In the genomic region with DNA sequence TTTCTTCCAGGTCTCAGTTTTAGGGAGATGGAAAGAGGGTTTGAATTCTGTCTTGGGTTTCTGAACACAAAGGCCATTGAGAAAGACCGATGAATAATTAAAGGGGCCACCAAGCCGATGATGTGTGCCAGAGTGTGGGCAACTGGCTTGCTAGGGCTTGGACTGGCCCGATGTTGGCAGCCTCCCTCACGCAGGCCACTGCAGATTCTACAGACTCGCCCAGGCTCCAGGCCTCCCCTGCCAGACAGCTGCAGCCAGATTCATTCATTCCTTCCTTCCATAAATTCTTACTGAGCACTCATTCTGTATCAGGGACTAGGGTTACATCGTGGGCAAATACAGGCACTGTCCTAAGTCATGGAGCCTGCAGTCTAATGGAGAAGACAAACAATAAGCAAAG, we compare ENCODE assay signal across 11 cellular contexts. TPM values are rescaled to one million over a fixed set of nuclear protein-coding genes. Genes with fewer than 3 reads are reported as not detected.
DNase-seq lines count a peak whose midpoint lies in the region; ATAC-seq and TF ChIP-seq lines count a peak whose summit lies in the region.
"Had no signal": no experiment of that assay in that cellular context is flagged by ENCODE, and none has a peak within 500 bp of the region (broad histone marks: within the 10 kb centered on the region; RNA-seq: fewer than 3 reads in every experiment).

No MANE protein-coding gene starts in this region.

- H3K14ac ChIP-seq in IMR-90 (replicated peaks; ENCODE audit: low read depth, low read length) = peak overlapping the region; percentile 61; the same call in 1 of the 2 replicates

- dilution Hi-C loops in IMR-90 (cut with HindIII; ENCODE audit: low sequenced_read_pairs, unreplicated experiment) = no loop called here

- peak overlapping the region; percentile 54; the same call in 1 of the 2 replicates for H3K27ac ChIP-seq in IMR-90 (ENCODE audit: insufficient read depth, low read length)
- peak overlapping the region; percentile 48 for H3K27ac ChIP-seq in mesendoderm (ENCODE audit: low read depth, low read length)
- H3K27ac ChIP-seq in stomach smooth muscle (ENCODE audit: low read length) = peak overlapping the region; percentile 97
- H3K27ac ChIP-seq: thyroid gland had no signal

- ATAC-seq in IMR-90 (ENCODE audit: low read depth) = no peak
- no peak for ATAC-seq in HG02852 (IDR thresholded peaks at IDR 0.05; ENCODE audit: unreplicated experiment)
- ATAC-seq in GM21576 (IDR thresholded peaks at IDR 0.05; ENCODE audit: unreplicated experiment) = no peak

- H2AK9ac ChIP-seq in IMR-90 (replicated peaks; ENCODE audit: low read depth, low read length, poor library complexity) = no peak overlapping the region

- H2BK120ac ChIP-seq in IMR-90 (ENCODE audit: low read depth, low read length) (no peak overlapping the region), mesendoderm (ENCODE audit: low read depth, low read length) (no peak overlapping the region)

- no peak for TF ChIP-seq CTCF in IMR-90 (conservative IDR thresholded peaks at IDR 0.05; ENCODE audit: low read depth, low read length)

- intact Hi-C loops in IMR-90 (cut with micrococcal nuclease) = no loop called here

- in situ Hi-C loops in IMR-90 (cut with MboI; ENCODE audit: low sequenced_read_pairs) = no loop called here

- H3K4me2 ChIP-seq in IMR-90 (ENCODE audit: low read depth, low read length) (no peak overlapping the region), mesendoderm (ENCODE audit: low read length) (no peak overlapping the region)

- H3K27me3 ChIP-seq in IMR-90 (ENCODE audit: control insufficient read depth, insufficient read depth, low read length) (no peaks in the 10 kb centered on the region), mesendoderm (ENCODE audit: insufficient read depth, low read length, poor library complexity) (no peaks in the 10 kb centered on the region), stomach smooth muscle (ENCODE audit: control insufficient read depth in 1 of 2, insufficient read depth in 2 of 2, low read length in 2 of 2) (no peaks in the 10 kb centered on the region)
- H3K27me3 ChIP-seq: thyroid gland had no signal

- H4K91ac ChIP-seq in IMR-90 (ENCODE audit: insufficient read depth, low read depth, low read length) = no peak overlapping the region

- POLR2A ChIA-PET in IMR-90 (lab: Charles Lee; ENCODE audit: unreplicated experiment) = no interaction called here

- no peak overlapping the region for H4K5ac ChIP-seq in IMR-90 (ENCODE audit: low read depth, low read length)
- no peak overlapping the region for H4K5ac ChIP-seq in mesendoderm (ENCODE audit: low read length)

- no peak overlapping the region for H2BK20ac ChIP-seq in IMR-90 (ENCODE audit: low read depth, low read length)

- peaks cover 0 to 68% of the 10 kb centered on the region in 2 experiments; a peak in 2 of 4 replicates for H3K79me1 ChIP-seq in IMR-90 (ENCODE audit: low read depth in 1 of 2, low read length in 2 of 2)
- peaks cover 28% of the 10 kb centered on the region for H3K79me1 ChIP-seq in mesendoderm (ENCODE audit: low read length)

- H3K23ac ChIP-seq in IMR-90 (ENCODE audit: low read depth, low read length) (peak overlapping the region; percentile 43; the same call in 1 of the 2 replicates), mesendoderm (ENCODE audit: low read length) (no peak overlapping the region)

- 80% methylated on average over 2 of the region's 6 CpGs; no CpG with 5 or more reads in 1 of the 2 experiments for WGBS in IMR-90 (ENCODE audit: extremely low coverage in 2 of 2, insufficient read length in 1 of 2), 2 experiments
- no CpG with 5 or more reads among the region's 6 CpGs for WGBS in mesendoderm (ENCODE audit: extremely low coverage, insufficient coverage, low lambda C conversion rate)

- H2BK5ac ChIP-seq in IMR-90 (ENCODE audit: low read depth, low read length, poor library complexity, severe bottlenecking) = peak overlapping the region; percentile 91
- no peak overlapping the region for H2BK5ac ChIP-seq in mesendoderm (ENCODE audit: low read length)

- H3K4me3 ChIP-seq in IMR-90 (ENCODE audit: insufficient read depth, low read depth, low read length) = no peak overlapping the region
- no peak overlapping the region for H3K4me3 ChIP-seq in mesendoderm (ENCODE audit: low read length)
- H3K4me3 ChIP-seq in stomach smooth muscle (ENCODE audit: low read length in 2 of 2) = peak overlapping the region; percentile 38 to 49
- H3K4me3 ChIP-seq: thyroid gland had no signal

- BruUV-seq in IMR-90 (replicated peaks; lab: Mats Ljungman, UMichigan) = no TSS peak

- H2AFZ ChIP-seq in IMR-90 (replicated peaks; ENCODE audit: low read length, poor library complexity) = no peak overlapping the region

- H3K79me2 ChIP-seq in mesendoderm (ENCODE audit: control insufficient read depth, insufficient read depth, low read length) = peaks cover 91% of the 10 kb centered on the region

- H3K36me3 ChIP-seq in IMR-90 (ENCODE audit: control insufficient read depth, insufficient read depth, low read length) (peaks cover 22% of the 10 kb centered on the region), mesendoderm (ENCODE audit: control insufficient read depth, insufficient read depth, low read length) (no peaks in the 10 kb centered on the region), stomach smooth muscle (ENCODE audit: control insufficient read depth in 2 of 2, insufficient read depth in 2 of 2, low read length in 2 of 2) (peaks cover 6 to 16% of the 10 kb centered on the region in 2 donors)
- H3K36me3 ChIP-seq: thyroid gland had no signal

- H3K9me1 ChIP-seq in IMR-90 (ENCODE audit: insufficient read depth, low read length) = peaks cover 57% of the 10 kb centered on the region

- H3K4me1 ChIP-seq in IMR-90 (ENCODE audit: control insufficient read depth, insufficient read depth, low read length) (peaks cover 73% of the 10 kb centered on the region), mesendoderm (ENCODE audit: control insufficient read depth, low read depth, low read length) (peaks cover 38% of the 10 kb centered on the region), stomach smooth muscle (ENCODE audit: control insufficient read depth, insufficient read depth, low read length) (peaks cover 99% of the 10 kb centered on the region)

- no peak overlapping the region for H3K56ac ChIP-seq in IMR-90 (ENCODE audit: extremely low read depth, insufficient read depth, low read length)
- H3K56ac ChIP-seq in mesendoderm (ENCODE audit: low read length) = no peak overlapping the region

- H3K9me3 ChIP-seq in IMR-90 (ENCODE audit: control insufficient read depth, insufficient read depth, low read length) (no peaks in the 10 kb centered on the region), stomach smooth muscle (ENCODE audit: control insufficient read depth in 2 of 2, low read length in 2 of 2) (no peaks in the 10 kb centered on the region)
- H3K9me3 ChIP-seq: thyroid gland had no signal

- H2AK5ac ChIP-seq in IMR-90 (ENCODE audit: low read depth, low read length) (no peak overlapping the region), mesendoderm (ENCODE audit: low read length) (no peak overlapping the region)

- no peak for TF ChIP-seq POLR2A in IMR-90 (IDR thresholded peaks at IDR 0.05; ENCODE audit: low read depth, low read length)

- H4K8ac ChIP-seq in IMR-90 (ENCODE audit: low read depth in 2 of 2, low read length in 2 of 2) = no peak overlapping the region
- no peak overlapping the region for H4K8ac ChIP-seq in mesendoderm (ENCODE audit: low read depth, low read length)

- H3K9ac ChIP-seq in IMR-90 (ENCODE audit: low read depth, low read length) (no peak overlapping the region), mesendoderm (ENCODE audit: low read length) (no peak overlapping the region), stomach smooth muscle (ENCODE audit: low read length in 2 of 2) (peak overlapping the region; percentile 58 to 65)

- H2BK15ac ChIP-seq in IMR-90 (ENCODE audit: low read depth, low read length) = no peak overlapping the region
- no peak overlapping the region for H2BK15ac ChIP-seq in mesendoderm (replicated peaks; ENCODE audit: low read depth)

- no peak for TF ChIP-seq RAD21 in IMR-90 (IDR thresholded peaks at IDR 0.05; ENCODE audit: low read length)

- DNase-seq in IMR-90 (no peak), astrocyte of the hippocampus (ENCODE audit: low read depth, low spot score) (peak; percentile 52), mesendoderm (no peak), middle frontal gyrus (ENCODE audit: extremely low spot score, low spot score) (no peak)
- DNase-seq in stimulated activated CD4-positive, alpha-beta T cell treated with anti-CD3 and anti-CD28 coated beads, Interleukin-2, amount 100 ng/mL, for 24 hours = no peak
- DNase-seq: activated T-cell treated with anti-CD3 and anti-CD28 coated beads, Interleukin-2, amount 50 U/mL, for 48 hours; NCI-H2171 treated with DMSO at 0.1 percent for 48 hours; thyroid gland had no signal

- H3K18ac ChIP-seq in IMR-90 (ENCODE audit: low read depth, low read length) (no peak overlapping the region), mesendoderm (ENCODE audit: low read length) (no peak overlapping the region)

- CTCF ChIA-PET in IMR-90 (lab: Yijun Ruan, JAX) = no interaction called here

- peaks cover 100% of the 10 kb centered on the region for H4K20me1 ChIP-seq in IMR-90 (ENCODE audit: insufficient read depth, low read length)

- H3K4ac ChIP-seq in IMR-90 (ENCODE audit: low read depth, low read length) = no peak overlapping the region
- no peak overlapping the region for H3K4ac ChIP-seq in mesendoderm (ENCODE audit: low read depth, low read length)

TF ChIP-seq in IMR-90, 13 proteins besides CTCF, POLR2A, EP300 and RAD21:
- TF ChIP-seq CHD1 (IDR thresholded peaks at IDR 0.05; ENCODE audit: low read depth, low read length) (no peak), RFX5 (IDR thresholded peaks at IDR 0.05; ENCODE audit: low read depth, low read length) (no peak)
- TF ChIP-seq, protein P1, sequence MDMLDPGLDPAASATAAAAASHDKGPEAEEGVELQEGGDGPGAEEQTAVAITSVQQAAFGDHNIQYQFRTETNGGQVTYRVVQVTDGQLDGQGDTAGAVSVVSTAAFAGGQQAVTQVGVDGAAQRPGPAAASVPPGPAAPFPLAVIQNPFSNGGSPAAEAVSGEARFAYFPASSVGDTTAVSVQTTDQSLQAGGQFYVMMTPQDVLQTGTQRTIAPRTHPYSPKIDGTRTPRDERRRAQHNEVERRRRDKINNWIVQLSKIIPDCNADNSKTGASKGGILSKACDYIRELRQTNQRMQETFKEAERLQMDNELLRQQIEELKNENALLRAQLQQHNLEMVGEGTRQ (IDR thresholded peaks at IDR 0.05; ENCODE audit: low read depth, low read length) = no peak
TF ChIP-seq in IMR-90: peak in this region for 0.

RNA-seq across cellular contexts. Expression of gene ACTN1, which starts 34.9 kb away (rescaled TPM):
- total RNA-seq in IMR-90 (2012; rRNA removed) = 648 and 684 TPM in 2 replicates
- polyA plus RNA-seq in IMR-90 (2012; rRNA removed) = 766 and 895 TPM in 2 replicates
- polyA plus RNA-seq in IMR-90 (2012; cell fraction: cytosol; rRNA removed) = 676 and 750 TPM in 2 replicates
- 1,803 and 1,926 TPM in 2 replicates for polyA plus RNA-seq in IMR-90 (2012; cell fraction: nucleus; rRNA removed; ENCODE audit: low replicate concordance)
- polyA plus RNA-seq in mesendoderm (2013, experiment 1 of 2) = 242 TPM
- 251 TPM for polyA plus RNA-seq in mesendoderm (2013, experiment 2 of 2)

Comparison
In these comparisons a context has a peak if more than half of its experiments do, and no peak if none do; other contexts are left out.
1. H3K4me3 ChIP-seq: peak in stomach smooth muscle (2 of 2); none in IMR-90 (single experiment) and mesendoderm (single experiment).
2. H3K9ac ChIP-seq: peak in stomach smooth muscle (2 of 2); none in IMR-90 (single experiment) and mesendoderm (single experiment).
3. Peak in every context shown above with its lines, with median percentiles within 50 percentile points of each other: H3K27ac ChIP-seq.